1 cellular context compared by ENCODE assay signal in genomic region chr1:234724517-234725176, GRCh38.
A peak's percentile ranks its signal among the peaks of the same experiment; 100 is the strongest.
TF ChIP-seq lines count a peak whose summit lies in the region.

No MANE protein-coding gene starts in this region.

TF ChIP-seq in HepG2, 621 proteins besides CTCF, POLR2A, EP300 and RAD21 (continued from another document and continues in another):
- 0 out of 2 replicates have a peak, but pooled peaks have one; percentile 7 for TF ChIP-seq XBP1 (CRISPR knock-in tag; IDR thresholded peaks at IDR 0.05)
- TF ChIP-seq GATAD1 (CRISPR knock-in tag; IDR thresholded peaks at IDR 0.05), result no peak; the same call in 1 of the 2 replicates
- no peak for TF ChIP-seq THAP8 (CRISPR knock-in tag; IDR thresholded peaks at IDR 0.05; ENCODE audit: borderline replicate concordance)
- no peak; the same call in 1 of the 2 replicates for TF ChIP-seq ZBTB26 (CRISPR knock-in tag; IDR thresholded peaks at IDR 0.05; ENCODE audit: borderline replicate concordance)
- no peak for TF ChIP-seq ZNF383 (CRISPR knock-in tag; IDR thresholded peaks at IDR 0.05; ENCODE audit: borderline replicate concordance)
- no peak; the same call in 1 of the 2 replicates for TF ChIP-seq POLR2AphosphoS2 (IDR thresholded peaks at IDR 0.05; ENCODE audit: low read depth, low read length)
- TF ChIP-seq ZFP91 (CRISPR knock-in tag; IDR thresholded peaks at IDR 0.05; ENCODE audit: borderline replicate concordance), result peak; percentile 85; the same call in 1 of the 2 replicates
- no peak for TF ChIP-seq ZNF143 (CRISPR knock-in tag; IDR thresholded peaks at IDR 0.05)
- TF ChIP-seq ZNF563 (CRISPR knock-in tag; IDR thresholded peaks at IDR 0.05), result peak; percentile 37; the same call in 1 of the 2 replicates
- TF ChIP-seq TFDP1 (CRISPR knock-in tag; IDR thresholded peaks at IDR 0.05; ENCODE audit: borderline replicate concordance), result no peak; the same call in none of the 2 replicates
- no peak for TF ChIP-seq GRHL1 (CRISPR knock-in tag; conservative IDR thresholded peaks at IDR 0.05)
- no peak for TF ChIP-seq STAT6 (CRISPR knock-in tag; IDR thresholded peaks at IDR 0.05; ENCODE audit: borderline replicate concordance)
- 0 out of 2 replicates have a peak, but pooled peaks have one; percentile 11 for TF ChIP-seq TP53 (CRISPR knock-in tag; conservative IDR thresholded peaks at IDR 0.05)
- 0 out of 2 replicates have a peak, but pooled peaks have one; percentile 42 for TF ChIP-seq FOXM1 (CRISPR knock-in tag; IDR thresholded peaks at IDR 0.05)
- no peak for TF ChIP-seq MED13 (CRISPR knock-in tag; IDR thresholded peaks at IDR 0.05)
- TF ChIP-seq IKZF5 (CRISPR knock-in tag; IDR thresholded peaks at IDR 0.05), result 0 out of 2 replicates have a peak, but pooled peaks have one; percentile 57
- no peak; the same call in 1 of the 2 replicates for TF ChIP-seq RCOR2 (CRISPR knock-in tag; IDR thresholded peaks at IDR 0.05)
- TF ChIP-seq ZNF552 (CRISPR knock-in tag; IDR thresholded peaks at IDR 0.05; ENCODE audit: borderline replicate concordance), result no peak; the same call in 1 of the 2 replicates
- no peak for TF ChIP-seq PREB (CRISPR knock-in tag; IDR thresholded peaks at IDR 0.05)
- TF ChIP-seq ZSCAN25 (CRISPR knock-in tag; IDR thresholded peaks at IDR 0.05), result no peak
- peak; percentile 63 for TF ChIP-seq BCL6 (CRISPR knock-in tag; IDR thresholded peaks at IDR 0.05)
- no peak for TF ChIP-seq SP140L (CRISPR knock-in tag; IDR thresholded peaks at IDR 0.05; ENCODE audit: borderline replicate concordance)
- TF ChIP-seq GMEB1 (CRISPR knock-in tag; IDR thresholded peaks at IDR 0.05; ENCODE audit: borderline replicate concordance), result peak; percentile 30; the same call in 1 of the 2 replicates
- TF ChIP-seq ZNF687 (CRISPR knock-in tag; IDR thresholded peaks at IDR 0.05), result peak; percentile 95
- no peak for TF ChIP-seq NR1H2 (CRISPR knock-in tag; IDR thresholded peaks at IDR 0.05; ENCODE audit: borderline replicate concordance, low read depth)
- TF ChIP-seq MXD1 (CRISPR knock-in tag; IDR thresholded peaks at IDR 0.05), result peak; percentile 46; the same call in 1 of the 2 replicates
- TF ChIP-seq KLF13 (CRISPR knock-in tag; IDR thresholded peaks at IDR 0.05), result no peak
- TF ChIP-seq KAT8 (CRISPR knock-in tag; IDR thresholded peaks at IDR 0.05), result 0 out of 2 replicates have a peak, but pooled peaks have one; percentile 7
- TF ChIP-seq LRRFIP1 (CRISPR knock-in tag; conservative IDR thresholded peaks at IDR 0.05), result no peak
- no peak; the same call in 1 of the 2 replicates for TF ChIP-seq BRCA1 (CRISPR knock-in tag; IDR thresholded peaks at IDR 0.05)
- TF ChIP-seq KDM4B (CRISPR knock-in tag; IDR thresholded peaks at IDR 0.05), result no peak
- TF ChIP-seq ZNF484 (CRISPR knock-in tag; IDR thresholded peaks at IDR 0.05; ENCODE audit: borderline replicate concordance, low read depth), result no peak
- no peak for TF ChIP-seq ADNP (CRISPR knock-in tag; IDR thresholded peaks at IDR 0.05)
- peak; percentile 100 for TF ChIP-seq ZBTB42 (CRISPR knock-in tag; IDR thresholded peaks at IDR 0.05)
